ENCODE assay signal across 11 cellular contexts in genomic region chr4:48296330-48296729, GRCh38. TPM values are rescaled to one million over a fixed set of nuclear protein-coding genes. Genes with fewer than 3 reads are reported as not detected.
DNase-seq lines count a peak whose midpoint lies in the region; ATAC-seq and TF ChIP-seq lines count a peak whose summit lies in the region.
"Had no signal": no experiment of that assay in that cellular context is flagged by ENCODE, and none has a peak within 500 bp of the region (broad histone marks: within the 10 kb centered on the region; RNA-seq: fewer than 3 reads in every experiment).

No MANE protein-coding gene starts in this region.

- in situ Hi-C loops in GM13977 (cut with MboI; ENCODE audit: low pct_unique_long_range_greater_than_20kb, low sequenced_read_pairs, unreplicated experiment) = no loop called here

- H3K36me3 ChIP-seq in BE2C = no peaks in the 10 kb centered on the region

- TF ChIP-seq CTCF in GM13977 (IDR thresholded peaks at IDR 0.05; ENCODE audit: extremely low read depth, insufficient read depth, missing control alignments) (no peak), BE2C (IDR thresholded peaks at IDR 0.05; ENCODE audit: low read depth, low read length) (no peak)

- H3K27me3 Mint-ChIP-seq in activated CD8-positive, alpha-beta T cell treated with anti-CD3 and anti-CD28 coated beads, Interleukin-2, amount 10 ng/mL, durations not matched to agents 7 days and 5 days (ENCODE audit: low read depth) = no peaks in the 10 kb centered on the region

- ATAC-seq in GM19463 (IDR thresholded peaks at IDR 0.05; ENCODE audit: unreplicated experiment) (peak; percentile 87), HG03025 (IDR thresholded peaks at IDR 0.05; ENCODE audit: low FRiP score, unreplicated experiment) (peak; percentile 64)
- no peak for ATAC-seq in activated CD8-positive, alpha-beta T cell treated with anti-CD3 and anti-CD28 coated beads, Interleukin-2, amount 10 ng/mL, durations not matched to agents 7 days and 5 days

- no peaks in the 10 kb centered on the region for H3K9me3 ChIP-seq in BE2C

- no peaks in the 10 kb centered on the region for H3K36me3 Mint-ChIP-seq in activated CD8-positive, alpha-beta T cell treated with anti-CD3 and anti-CD28 coated beads, Interleukin-2, amount 10 ng/mL, durations not matched to agents 7 days and 5 days (ENCODE audit: low read depth)
- H3K36me3 Mint-ChIP-seq: activated naive CD4-positive, alpha-beta T cell treated with anti-CD3 and anti-CD28 coated beads, Interleukin-2, amount 50 U/mL, for 72 hours had no signal

- H3K27me3 ChIP-seq in BE2C = no peaks in the 10 kb centered on the region; the same call in 1 of the 2 replicates

- H3K9me3 Mint-ChIP-seq in activated CD8-positive, alpha-beta T cell treated with anti-CD3 and anti-CD28 coated beads, Interleukin-2, amount 10 ng/mL, durations not matched to agents 7 days and 5 days (ENCODE audit: insufficient read depth) = no peaks in the 10 kb centered on the region
- H3K9me3 Mint-ChIP-seq: activated naive CD4-positive, alpha-beta T cell treated with anti-CD3 and anti-CD28 coated beads, Interleukin-2, amount 50 U/mL, for 72 hours had no signal

- peaks cover 7% of the 10 kb centered on the region for H3K4me1 Mint-ChIP-seq in activated CD8-positive, alpha-beta T cell treated with anti-CD3 and anti-CD28 coated beads, Interleukin-2, amount 10 ng/mL, durations not matched to agents 7 days and 5 days (ENCODE audit: low read depth)

- H3K4me3 Mint-ChIP-seq in activated CD8-positive, alpha-beta T cell treated with anti-CD3 and anti-CD28 coated beads, Interleukin-2, amount 10 ng/mL, durations not matched to agents 7 days and 5 days = no peak overlapping the region

- H3K4me1 ChIP-seq in BE2C = no peaks in the 10 kb centered on the region

- CTCF ChIA-PET in activated CD8-positive, alpha-beta T cell treated with anti-CD3 and anti-CD28 coated beads, Interleukin-2, amount 10 ng/mL, durations not matched to agents 7 days and 5 days (lab: Charles Lee) = no interaction called here

- H3K27ac Mint-ChIP-seq in activated CD8-positive, alpha-beta T cell treated with anti-CD3 and anti-CD28 coated beads, Interleukin-2, amount 10 ng/mL, durations not matched to agents 7 days and 5 days = peak overlapping the region; percentile 17
- H3K27ac Mint-ChIP-seq: activated naive CD4-positive, alpha-beta T cell treated with anti-CD3 and anti-CD28 coated beads, Interleukin-2, amount 50 U/mL, for 72 hours had no signal

- H3K4me3 ChIP-seq in BE2C (ENCODE audit: low read depth, low read length) = no peak overlapping the region
- H3K4me3 ChIP-seq: skin epidermis had no signal

- DNase-seq in GM13977 (ENCODE audit: low spot score) = peak; percentile 40
- DNase-seq in activated CD8-positive, alpha-beta T cell treated with anti-CD3 and anti-CD28 coated beads, Interleukin-2, amount 10 ng/mL, durations not matched to agents 7 days and 5 days = no peak
- no peak for DNase-seq in HUDEP-2 (lab: John Stamatoyannopoulos, UW; ENCODE audit: unreplicated experiment in 76 of 76)
- no peak for DNase-seq in BE2C
- no peak for DNase-seq in stimulated activated CD4-positive, alpha-beta T cell treated with anti-CD3 and anti-CD28 coated beads, Interleukin-12 subunit alpha, Interleukin-12 subunit beta, amount 100 ng/mL, for 4 hours
- no peak for DNase-seq in GM03348 (ENCODE audit: low spot score)
- DNase-seq: NCI-H2081 had no signal

- POLR2A ChIA-PET in activated CD8-positive, alpha-beta T cell treated with anti-CD3 and anti-CD28 coated beads, Interleukin-2, amount 10 ng/mL, durations not matched to agents 7 days and 5 days (lab: Charles Lee) = no interaction called here

RNA-seq across cellular contexts. Expression of gene TEC, which starts 26.7 kb away (rescaled TPM):
- 1 to 10 TPM; 2.7 to 3.4 TPM for total RNA-seq in activated CD8-positive, alpha-beta T cell treated with anti-CD3 and anti-CD28 coated beads, Interleukin-2, amount 10 ng/mL, durations not matched to agents 7 days and 5 days
- polyA plus RNA-seq in BE2C (2012; ENCODE audit: insufficient read depth, insufficient read length, low read depth) = not detected

RNA-seq across cellular contexts. Expression of gene SLAIN2, which starts 45.0 kb away (rescaled TPM):
- 10 to 100 TPM; 61.3 to 61.6 TPM for total RNA-seq in activated CD8-positive, alpha-beta T cell treated with anti-CD3 and anti-CD28 coated beads, Interleukin-2, amount 10 ng/mL, durations not matched to agents 7 days and 5 days
- 40.1 TPM for polyA plus RNA-seq in BE2C (2012; ENCODE audit: insufficient read depth, insufficient read length, low read depth)
